In the genomic region with DNA sequence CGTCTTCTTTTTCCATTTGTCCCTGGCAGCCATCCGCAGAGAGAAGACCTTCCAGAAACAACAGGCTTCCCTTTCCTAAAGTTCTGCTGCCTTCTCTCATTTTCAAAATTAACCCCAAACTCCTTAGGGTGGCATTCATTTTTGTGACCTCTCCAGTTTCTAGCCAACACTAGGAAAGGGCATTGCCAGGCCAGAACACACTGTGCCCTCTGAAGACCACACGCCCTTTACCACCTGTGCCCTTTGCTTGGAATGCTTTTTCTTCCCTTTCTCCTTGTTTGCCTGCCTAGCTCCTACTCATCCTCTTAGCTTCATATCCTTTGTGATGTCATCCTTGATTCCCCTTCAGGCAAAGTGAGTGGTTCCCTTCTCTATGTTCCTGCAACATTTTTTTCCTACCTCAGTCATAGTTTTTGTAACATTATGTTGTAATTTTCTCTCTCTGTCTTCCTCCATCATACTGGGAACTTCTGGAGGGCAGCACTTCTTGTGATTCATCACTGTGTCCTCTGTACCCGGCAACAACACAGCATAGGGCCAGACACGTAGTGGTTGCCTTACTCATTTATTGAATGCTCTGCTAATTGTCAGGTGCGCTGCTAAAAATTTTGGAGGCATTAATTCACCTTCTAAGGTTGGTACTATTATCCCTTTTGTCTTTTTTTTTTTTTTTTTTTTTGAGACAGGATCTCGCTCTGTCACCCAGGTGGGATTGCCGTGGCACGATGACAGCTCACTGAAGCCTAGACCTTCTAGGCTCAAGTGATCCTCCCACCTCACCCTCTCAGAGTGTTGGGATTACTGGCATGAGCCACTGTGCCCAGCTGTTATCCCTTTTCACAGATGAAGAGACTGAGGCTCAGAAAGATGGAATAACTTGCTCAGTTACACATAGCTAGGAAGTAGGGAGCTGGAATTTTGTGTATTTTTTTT, we compare ENCODE assay signal across 6 cellular contexts. TPM values are rescaled to one million over a fixed set of nuclear protein-coding genes. Genes with fewer than 3 reads are reported as not detected.
DNase-seq lines count a peak whose midpoint lies in the region; ATAC-seq and TF ChIP-seq lines count a peak whose summit lies in the region.

No MANE protein-coding gene starts in this region.

- peak overlapping the region; percentile 65 for H3K4ac ChIP-seq in trophoblast cell (ENCODE audit: low read depth, low read length)

- no peak for DNase-seq in Karpas-422
- no peak for DNase-seq in colonic mucosa
- peak; percentile 87 to 97 for DNase-seq in trophoblast cell
- DNase-seq in HK-2 (ENCODE audit: unreplicated experiment), result no peak
- no peak for DNase-seq in dermis blood vessel endothelial cell

- peak overlapping the region; percentile 71 for H2BK5ac ChIP-seq in trophoblast cell (ENCODE audit: low read depth, low read length, poor library complexity)

- H3K4me3 ChIP-seq in Karpas-422 (ENCODE audit: low read length), result peak overlapping the region; percentile 73
- H3K4me3 ChIP-seq in colonic mucosa, result peak overlapping the region; percentile 62
- H3K4me3 ChIP-seq in trophoblast cell (ENCODE audit: low read depth, low read length), result peak overlapping the region; percentile 69

- H2AFZ ChIP-seq in Karpas-422 (ENCODE audit: low read length) (no peak overlapping the region), trophoblast cell (ENCODE audit: insufficient read depth, low read length, poor library complexity) (peak overlapping the region; percentile 56)

- no peaks in the 10 kb centered on the region for H3K9me2 ChIP-seq in Karpas-422 (replicated peaks; ENCODE audit: insufficient read depth, low read length)

- H3K4me2 ChIP-seq in Karpas-422 (ENCODE audit: low read depth, low read length, poor library complexity, severe bottlenecking), result peak overlapping the region; percentile 77
- peak overlapping the region; percentile 78 for H3K4me2 ChIP-seq in trophoblast cell (ENCODE audit: low read length)

- ATAC-seq in GM19397 (IDR thresholded peaks at IDR 0.05; ENCODE audit: unreplicated experiment), result no peak

- H3K18ac ChIP-seq in trophoblast cell (ENCODE audit: low read length), result no peak overlapping the region

- peak overlapping the region; percentile 92 for H4K8ac ChIP-seq in trophoblast cell (ENCODE audit: low read depth, low read length)

- H3K27me3 ChIP-seq in Karpas-422 (ENCODE audit: low read length), result no peaks in the 10 kb centered on the region
- no peaks in the 10 kb centered on the region for H3K27me3 ChIP-seq in colonic mucosa
- no peaks in the 10 kb centered on the region for H3K27me3 ChIP-seq in trophoblast cell (ENCODE audit: insufficient read depth, low read length)

- H3K23ac ChIP-seq in trophoblast cell (ENCODE audit: low read length), result peak overlapping the region; percentile 8

- intact Hi-C loops in colonic mucosa (cut with DNase I), result no loop called here

- peaks cover 19% of the 10 kb centered on the region for H3K36me3 ChIP-seq in Karpas-422 (ENCODE audit: insufficient read depth, low read length)
- H3K36me3 ChIP-seq in colonic mucosa, result peaks cover 16% of the 10 kb centered on the region
- H3K36me3 ChIP-seq in trophoblast cell (ENCODE audit: control insufficient read depth in 1 of 2, insufficient read depth in 2 of 2, low read length in 2 of 2), result peaks cover 16 to 21% of the 10 kb centered on the region in 2 experiments

- H3K4me1 ChIP-seq in Karpas-422 (ENCODE audit: low read length) (peaks cover 10% of the 10 kb centered on the region), colonic mucosa (peaks cover 3% of the 10 kb centered on the region), trophoblast cell (ENCODE audit: control insufficient read depth in 1 of 2, insufficient read depth in 2 of 2, low read length in 2 of 2) (peaks cover 6 to 7% of the 10 kb centered on the region in 2 experiments)

- no peaks in the 10 kb centered on the region for H3K9me3 ChIP-seq in Karpas-422 (ENCODE audit: low read length)
- H3K9me3 ChIP-seq in colonic mucosa, result no peaks in the 10 kb centered on the region
- no peaks in the 10 kb centered on the region for H3K9me3 ChIP-seq in trophoblast cell (ENCODE audit: insufficient read depth, low read depth, low read length)

- H4K20me1 ChIP-seq in Karpas-422 (ENCODE audit: insufficient read depth, low read depth, low read length), result no peaks in the 10 kb centered on the region

- peak overlapping the region; percentile 23 for H2BK12ac ChIP-seq in trophoblast cell (ENCODE audit: low read length)

- H3K79me1 ChIP-seq in trophoblast cell (ENCODE audit: low read length), result peaks cover 7% of the 10 kb centered on the region

- peak overlapping the region; percentile 58 for H4K91ac ChIP-seq in trophoblast cell (ENCODE audit: low read depth, low read length)

- no peak overlapping the region for H2AK5ac ChIP-seq in trophoblast cell (ENCODE audit: low read length)

- TF ChIP-seq CTCF in colonic mucosa (IDR thresholded peaks at IDR 0.05), result no peak

- peak overlapping the region; percentile 83 for H4K12ac ChIP-seq in trophoblast cell (ENCODE audit: low read depth, low read length)

- H3K27ac ChIP-seq in Karpas-422 (ENCODE audit: low read length) (no peak overlapping the region), colonic mucosa (peak overlapping the region; percentile 87), trophoblast cell (ENCODE audit: low read depth, low read length) (peak overlapping the region; percentile 45)

- no CpG with 5 or more reads among the region's 9 CpGs for WGBS in trophoblast cell (ENCODE audit: extremely low coverage, insufficient coverage, insufficient read length)

- peak overlapping the region; percentile 74 for H3K9ac ChIP-seq in Karpas-422 (ENCODE audit: low read length)
- peak overlapping the region; percentile 72 to 89 for H3K9ac ChIP-seq in colonic mucosa (ENCODE audit: low read depth in 2 of 2, low read length in 2 of 2)
- peak overlapping the region; percentile 73 for H3K9ac ChIP-seq in trophoblast cell (ENCODE audit: low read length)

- peak overlapping the region; percentile 50 for H3K14ac ChIP-seq in trophoblast cell (ENCODE audit: low read length)

- H3K79me2 ChIP-seq in Karpas-422 (ENCODE audit: low read length) (peaks cover 30% of the 10 kb centered on the region), trophoblast cell (ENCODE audit: control insufficient read depth, insufficient read depth, low read length, poor library complexity) (peaks cover 2% of the 10 kb centered on the region)

- H2BK120ac ChIP-seq in trophoblast cell (ENCODE audit: insufficient read depth, low read length, poor library complexity), result peak overlapping the region; percentile 75

RNA-seq across cellular contexts. Expression of gene KAT8, which starts 1.0 kb away (rescaled TPM):
- total RNA-seq in Karpas-422 (2014; rRNA removed; shearing (Covaris generic); ENCODE audit: low replicate concordance), result 37.2 and 42.7 TPM in 2 replicates
- 10 to 100 TPM; 42.2 to 69.5 TPM for total RNA-seq in colonic mucosa
- polyA plus RNA-seq in trophoblast cell (2013), result 31.8 and 32.3 TPM in 2 replicates
- 38.3 and 45.6 TPM in 2 replicates for total RNA-seq in dermis blood vessel endothelial cell

RNA-seq across cellular contexts. Expression of gene BCKDK, which starts 10.3 kb away (rescaled TPM):
- total RNA-seq in Karpas-422 (2014; rRNA removed; shearing (Covaris generic); ENCODE audit: low replicate concordance), result 28.4 and 37.5 TPM in 2 replicates
- 10 to 100 TPM; 41.3 to 43.4 TPM for total RNA-seq in colonic mucosa
- 43.7 and 47.1 TPM in 2 replicates for polyA plus RNA-seq in trophoblast cell (2013)
- total RNA-seq in dermis blood vessel endothelial cell, result 18.4 and 36.2 TPM in 2 replicates

RNA-seq across cellular contexts. Expression of gene PRSS8, which starts 17.0 kb away (rescaled TPM):
- not detected in 2 replicates for total RNA-seq in Karpas-422 (2014; rRNA removed; shearing (Covaris generic); ENCODE audit: low replicate concordance)
- total RNA-seq in colonic mucosa (100 to 1,000 TPM; 337 to 347 TPM), dermis blood vessel endothelial cell (not detected in 2 replicates)
- polyA plus RNA-seq in trophoblast cell (2013), result 138 and 139 TPM in 2 replicates

RNA-seq across cellular contexts. Expression of gene VKORC1, which starts 23.9 kb away (rescaled TPM):
- total RNA-seq in Karpas-422 (2014; rRNA removed; shearing (Covaris generic); ENCODE audit: low replicate concordance), result 70.2 and 93.9 TPM in 2 replicates
- 10 to 100 TPM; 39.5 to 50.3 TPM for total RNA-seq in colonic mucosa
- 112 and 118 TPM in 2 replicates for polyA plus RNA-seq in trophoblast cell (2013)
- total RNA-seq in dermis blood vessel endothelial cell, result 67.6 and 109 TPM in 2 replicates

RNA-seq across cellular contexts. Expression of gene PRSS53, which starts 29.7 kb away (rescaled TPM):
- total RNA-seq in Karpas-422 (2014; rRNA removed; shearing (Covaris generic); ENCODE audit: low replicate concordance), result 3.2 and 4.0 TPM in 2 replicates
- total RNA-seq in colonic mucosa, result 1 to 10 TPM in 1 of 2 donors, under 1 TPM in 1; 0.77 to 2.6 TPM
- 1.4 and 1.5 TPM in 2 replicates for polyA plus RNA-seq in trophoblast cell (2013)
- total RNA-seq in dermis blood vessel endothelial cell, result 0.88 and 2.0 TPM in 2 replicates

Comparison
In these comparisons a context has a peak if more than half of its experiments do, and no peak if none do; other contexts are left out.
1. DNase-seq: peak in trophoblast cell (2 of 2); none in Karpas-422 (single experiment), colonic mucosa (single experiment), HK-2 (single experiment) and dermis blood vessel endothelial cell (single experiment).
2. RNA of gene PRSS8, which starts 17.0 kb away (total RNA-seq): 337 to 347 TPM in colonic mucosa; not detected in Karpas-422 and not detected in dermis blood vessel endothelial cell; every median in the first group is over 100 times any median in the second.
3. Peak in every context shown above with its lines, with median percentiles within 50 percentile points of each other: H3K4me3 ChIP-seq and H3K9ac ChIP-seq.